In the genomic region with DNA sequence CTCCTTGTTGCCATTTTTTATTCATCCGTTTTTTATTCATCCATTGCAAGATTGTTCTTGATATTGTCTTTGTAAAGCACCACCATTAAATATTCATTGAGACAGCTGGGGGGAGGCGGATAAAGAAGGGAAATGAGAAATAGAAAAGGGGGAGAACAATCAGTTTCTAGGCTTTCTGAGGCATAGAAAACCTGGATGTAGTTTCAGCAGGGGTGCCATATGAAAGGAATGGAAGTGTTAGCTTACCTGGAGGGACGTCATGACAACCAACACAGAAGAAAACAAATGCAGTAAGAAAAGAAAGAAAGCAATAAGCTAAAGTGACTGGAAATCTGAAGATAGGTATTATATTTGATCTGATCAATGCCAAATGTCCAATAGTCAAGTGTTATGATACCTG, we compare ENCODE assay signal across 16 cellular contexts.
DNase-seq lines count a peak whose midpoint lies in the region; TF ChIP-seq lines count a peak whose summit lies in the region.
"Had no signal": no experiment of that assay in that cellular context is flagged by ENCODE, and none has a peak within 500 bp of the region (broad histone marks: within the 10 kb centered on the region; RNA-seq: fewer than 3 reads in every experiment).

No MANE protein-coding gene starts in this region.

- no peaks in the 10 kb centered on the region for H3K27me3 ChIP-seq in neural cell (ENCODE audit: insufficient read depth, low read depth, low read length)
- H3K27me3 ChIP-seq: BE2C had no signal

- H3K27ac Mint-ChIP-seq in progenitor cell of endocrine pancreas = no peak overlapping the region
- H3K27ac Mint-ChIP-seq: CD4-positive, CD25-positive, alpha-beta regulatory T cell had no signal

- no peak overlapping the region for H3K4me2 ChIP-seq in neural cell (ENCODE audit: low read length)

- no peak overlapping the region for H3K4me3 ChIP-seq in neural cell (ENCODE audit: low read length)
- H3K4me3 ChIP-seq: HAP-1 had no signal

- H3K4me3 Mint-ChIP-seq in progenitor cell of endocrine pancreas (ENCODE audit: low read depth) = no peak overlapping the region
- H3K4me3 Mint-ChIP-seq: CD4-positive, CD25-positive, alpha-beta regulatory T cell; CD8-positive, alpha-beta memory T cell had no signal

- TF ChIP-seq EP300 in neural cell (conservative IDR thresholded peaks at IDR 0.05; ENCODE audit: poor library complexity, severe bottlenecking) = no peak

- H3K36me3 ChIP-seq in neural cell (ENCODE audit: insufficient read depth, low read length) = no peaks in the 10 kb centered on the region
- H3K36me3 ChIP-seq: BE2C, HAP-1 had no signal

- DNase-seq in NCI-H748 (lab: John Stamatoyannopoulos, UW; ENCODE audit: unreplicated experiment) (peak; percentile 43), NCI-H748 treated with DMSO at 0.1 percent for 48 hours (lab: John Stamatoyannopoulos, UW) (no peak), NCI-H69 (lab: John Stamatoyannopoulos, UW) (peak; percentile 62), iPS DF 19.7 (ENCODE audit: low read depth, low spot score) (peak; percentile 28), middle frontal gyrus (ENCODE audit: extremely low spot score, low spot score) (no peak), nucleus accumbens (lab: John Stamatoyannopoulos, UW) (no peak), progenitor cell of endocrine pancreas (ENCODE audit: low spot score, unreplicated experiment) (no peak)
- DNase-seq: ACHN; BE2C; C1 segment of cervical spinal cord; CD4-positive, CD25-positive, alpha-beta regulatory T cell; CD8-positive, alpha-beta memory T cell; COR-L47; GOT3 had no signal

- no peaks in the 10 kb centered on the region for H4K20me1 ChIP-seq in neural cell (ENCODE audit: insufficient read depth)

- no peaks in the 10 kb centered on the region for H3K4me1 Mint-ChIP-seq in progenitor cell of endocrine pancreas (ENCODE audit: low read depth)
- H3K4me1 Mint-ChIP-seq: CD4-positive, CD25-positive, alpha-beta regulatory T cell; CD8-positive, alpha-beta memory T cell had no signal

- H3K9me2 ChIP-seq in neural cell (ENCODE audit: insufficient read depth, low read length) = no peaks in the 10 kb centered on the region

- no peaks in the 10 kb centered on the region for H3K79me2 ChIP-seq in neural cell (replicated peaks; ENCODE audit: insufficient read depth, low read length)

- H3K9me3 Mint-ChIP-seq in progenitor cell of endocrine pancreas (ENCODE audit: low read depth) = peaks cover 5% of the 10 kb centered on the region

- no peaks in the 10 kb centered on the region for H3F3A ChIP-seq in neural cell (ENCODE audit: insufficient read depth, low read length, poor library complexity, severe bottlenecking)

- TF ChIP-seq RAD21 in neural cell (conservative IDR thresholded peaks at IDR 0.05) = no peak

- peak overlapping the region; percentile 2 for H2AFZ ChIP-seq in neural cell (ENCODE audit: low read depth, low read length)

- no peaks in the 10 kb centered on the region for H3K27me3 Mint-ChIP-seq in progenitor cell of endocrine pancreas
- H3K27me3 Mint-ChIP-seq: CD4-positive, CD25-positive, alpha-beta regulatory T cell; CD8-positive, alpha-beta memory T cell had no signal

- no peak overlapping the region for H3K9ac ChIP-seq in neural cell (ENCODE audit: low read length)

- TF ChIP-seq CTCF in neural cell (IDR thresholded peaks at IDR 0.05; ENCODE audit: poor library complexity, severe bottlenecking) (no peak), progenitor cell of endocrine pancreas (IDR thresholded peaks at IDR 0.05; ENCODE audit: unreplicated experiment) (no peak)

- no peaks in the 10 kb centered on the region for H3K36me3 Mint-ChIP-seq in progenitor cell of endocrine pancreas (ENCODE audit: insufficient read depth)
- H3K36me3 Mint-ChIP-seq: CD4-positive, CD25-positive, alpha-beta regulatory T cell; CD8-positive, alpha-beta memory T cell had no signal

- H3K27ac ChIP-seq in neural cell (ENCODE audit: low read length) = no peak overlapping the region

- H3K9me3 ChIP-seq in neural cell (ENCODE audit: low read length) = no peaks in the 10 kb centered on the region
- H3K9me3 ChIP-seq: BE2C, HAP-1 had no signal

TF ChIP-seq in neural cell, 6 proteins besides CTCF, POLR2A, EP300 and RAD21:
- TF ChIP-seq MXI1 (conservative IDR thresholded peaks at IDR 0.05; ENCODE audit: poor library complexity, severe bottlenecking) (no peak), EZH2 (IDR thresholded peaks at IDR 0.05; ENCODE audit: borderline replicate concordance, insufficient read depth, low read length, poor library complexity, severe bottlenecking) (no peak), POLR2AphosphoS5 (IDR thresholded peaks at IDR 0.05) (no peak), SMC3 (conservative IDR thresholded peaks at IDR 0.05; ENCODE audit: poor library complexity) (no peak), REST (IDR thresholded peaks at IDR 0.05; ENCODE audit: borderline replicate concordance) (no peak), TAF1 (IDR thresholded peaks at IDR 0.05; ENCODE audit: low read depth) (no peak)

Comparison
In these comparisons a context has a peak if more than half of its experiments do, and no peak if none do; other contexts are left out.
1. DNase-seq: peak in NCI-H748 (single experiment), NCI-H69 (single experiment) and iPS DF 19.7 (single experiment); none in NCI-H748 treated with DMSO at 0.1 percent for 48 hours (single experiment), middle frontal gyrus (single experiment), nucleus accumbens (0 of 56) and progenitor cell of endocrine pancreas (single experiment).